9 cellular contexts compared by ENCODE assay signal in the genomic region with DNA sequence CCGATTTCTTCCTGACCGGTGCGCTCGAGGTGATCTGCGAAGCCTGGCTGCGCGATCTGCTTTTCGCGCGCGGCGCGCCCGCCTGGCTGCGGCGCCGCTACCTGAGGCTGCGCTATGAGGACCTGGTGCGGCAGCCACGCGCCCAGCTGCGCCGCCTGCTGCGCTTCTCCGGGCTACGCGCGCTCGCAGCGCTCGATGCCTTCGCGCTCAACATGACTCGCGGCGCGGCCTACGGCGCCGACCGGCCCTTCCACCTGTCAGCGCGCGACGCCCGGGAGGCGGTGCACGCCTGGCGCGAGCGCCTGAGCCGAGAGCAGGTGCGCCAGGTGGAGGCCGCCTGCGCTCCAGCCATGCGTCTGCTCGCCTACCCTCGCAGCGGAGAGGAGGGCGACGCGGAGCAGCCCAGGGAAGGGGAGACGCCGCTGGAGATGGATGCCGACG. TPM values are rescaled to one million over a fixed set of nuclear protein-coding genes. Genes with fewer than 3 reads are reported as not detected.
DNase-seq lines count a peak whose midpoint lies in the region; ATAC-seq and TF ChIP-seq lines count a peak whose summit lies in the region.
"Had no signal": no experiment of that assay in that cellular context is flagged by ENCODE, and none has a peak within 500 bp of the region (broad histone marks: within the 10 kb centered on the region; RNA-seq: fewer than 3 reads in every experiment).

No MANE protein-coding gene starts in this region.

- TF ChIP-seq CTCF in AG09309 (IDR thresholded peaks at IDR 0.05; ENCODE audit: control insufficient read depth, insufficient read depth, low read depth, low read length, missing control alignments) (no peak), GM20000 (IDR thresholded peaks at IDR 0.05; ENCODE audit: extremely low read depth, missing control alignments) (no peak)

- ATAC-seq in activated naive CD8-positive, alpha-beta T cell treated with anti-CD3 and anti-CD28 coated beads, Interleukin-2, amount 10 ng/mL, durations not matched to agents 7 days and 5 days (ENCODE audit: low read depth) = peak; percentile 29
- no peak for ATAC-seq in GM21619 (IDR thresholded peaks at IDR 0.05; ENCODE audit: unreplicated experiment)

- H3K27me3 ChIP-seq in iPS-20b (ENCODE audit: insufficient read depth, low read length) = peaks cover 18% of the 10 kb centered on the region; the same call in 1 of the 2 replicates

- no peaks in the 10 kb centered on the region for H3K9me3 ChIP-seq in iPS-20b (ENCODE audit: insufficient read depth, low read depth, low read length)

- POLR2A ChIA-PET in activated naive CD8-positive, alpha-beta T cell treated with anti-CD3 and anti-CD28 coated beads, Interleukin-2, amount 10 ng/mL, durations not matched to agents 7 days and 5 days (lab: Charles Lee) = interaction anchor here (1.2 kb wide), 1 partner anchor 12 kb away, joined by 3 read pairs; no protein-coding TSS in a partner anchor

- H3K9ac ChIP-seq in iPS-20b (ENCODE audit: low read depth, low read length) = peak overlapping the region; percentile 73; the same call in 1 of the 2 replicates

- H3K4me1 Mint-ChIP-seq in activated naive CD8-positive, alpha-beta T cell treated with anti-CD3 and anti-CD28 coated beads, Interleukin-2, amount 10 ng/mL, durations not matched to agents 7 days and 5 days = peaks cover 25% of the 10 kb centered on the region

- H3K4me1 ChIP-seq in iPS-20b (ENCODE audit: insufficient read depth, low read length) = no peaks in the 10 kb centered on the region; the same call in 1 of the 2 replicates

- peaks cover 4% of the 10 kb centered on the region for H3K27me3 Mint-ChIP-seq in activated naive CD8-positive, alpha-beta T cell treated with anti-CD3 and anti-CD28 coated beads, Interleukin-2, amount 10 ng/mL, durations not matched to agents 7 days and 5 days

- H3K36me3 ChIP-seq in iPS-20b (ENCODE audit: insufficient read depth, low read depth, low read length) = peaks cover 5% of the 10 kb centered on the region; the same call in 1 of the 2 replicates

- H3K4me3 ChIP-seq in AG09309 (ENCODE audit: control insufficient read depth, low read depth, low read length) (peak overlapping the region; percentile 37), iPS-20b (ENCODE audit: low read length) (peak overlapping the region; percentile 89)

- H3K9me3 Mint-ChIP-seq in activated naive CD8-positive, alpha-beta T cell treated with anti-CD3 and anti-CD28 coated beads, Interleukin-2, amount 10 ng/mL, durations not matched to agents 7 days and 5 days = no peaks in the 10 kb centered on the region

- no peak overlapping the region for H3K27ac ChIP-seq in iPS-20b (ENCODE audit: low read length)
- H3K27ac ChIP-seq: epithelial cell of prostate had no signal

- H3K27ac Mint-ChIP-seq in activated naive CD8-positive, alpha-beta T cell treated with anti-CD3 and anti-CD28 coated beads, Interleukin-2, amount 10 ng/mL, durations not matched to agents 7 days and 5 days = no peak overlapping the region

- H3K4me3 Mint-ChIP-seq in activated naive CD8-positive, alpha-beta T cell treated with anti-CD3 and anti-CD28 coated beads, Interleukin-2, amount 10 ng/mL, durations not matched to agents 7 days and 5 days = peak overlapping the region; percentile 83

- no peak for DNase-seq in AG09309 (ENCODE audit: low read depth)
- peak; percentile 45 for DNase-seq in GM20000 (ENCODE audit: low spot score)
- DNase-seq in NCI-H774 (lab: John Stamatoyannopoulos, UW) = peak; percentile 18
- peak; percentile 63 for DNase-seq in activated naive CD8-positive, alpha-beta T cell treated with anti-CD3 and anti-CD28 coated beads, Interleukin-2, amount 10 ng/mL, durations not matched to agents 7 days and 5 days
- peak in 2 of 3 experiments; percentile 18 to 26 for DNase-seq in stimulated activated CD4-positive, alpha-beta T cell treated with anti-CD3 and anti-CD28 coated beads, TNF-alpha, amount 100 ng/mL, for 4 hours (ENCODE audit: low read depth in 3 of 3)
- no peak for DNase-seq in NK-92 (lab: John Stamatoyannopoulos, UW; ENCODE audit: unreplicated experiment)

- peaks cover 20% of the 10 kb centered on the region for H3K36me3 Mint-ChIP-seq in activated naive CD8-positive, alpha-beta T cell treated with anti-CD3 and anti-CD28 coated beads, Interleukin-2, amount 10 ng/mL, durations not matched to agents 7 days and 5 days

RNA-seq across cellular contexts. Expression of gene CHST7, which starts 1.4 kb away (rescaled TPM):
- total RNA-seq in activated naive CD8-positive, alpha-beta T cell treated with anti-CD3 and anti-CD28 coated beads, Interleukin-2, amount 10 ng/mL, durations not matched to agents 7 days and 5 days = 1 to 10 TPM; 5.7 to 6.7 TPM

RNA-seq across cellular contexts. Expression of gene ZNF674, which starts 29.7 kb away (rescaled TPM):
- total RNA-seq in activated naive CD8-positive, alpha-beta T cell treated with anti-CD3 and anti-CD28 coated beads, Interleukin-2, amount 10 ng/mL, durations not matched to agents 7 days and 5 days = 1 to 10 TPM; 4.7 to 5.4 TPM

Comparison
In these comparisons a context has a peak if more than half of its experiments do, and no peak if none do; other contexts are left out.
1. DNase-seq: peak in GM20000 (single experiment), NCI-H774 (single experiment), activated naive CD8-positive, alpha-beta T cell treated with anti-CD3 and anti-CD28 coated beads, Interleukin-2, amount 10 ng/mL, durations not matched to agents 7 days and 5 days (single experiment) and stimulated activated CD4-positive, alpha-beta T cell treated with anti-CD3 and anti-CD28 coated beads, TNF-alpha, amount 100 ng/mL, for 4 hours (2 of 3); none in AG09309 (single experiment) and NK-92 (single experiment).